ENCODE assay signal across 11 cellular contexts in the genomic region with DNA sequence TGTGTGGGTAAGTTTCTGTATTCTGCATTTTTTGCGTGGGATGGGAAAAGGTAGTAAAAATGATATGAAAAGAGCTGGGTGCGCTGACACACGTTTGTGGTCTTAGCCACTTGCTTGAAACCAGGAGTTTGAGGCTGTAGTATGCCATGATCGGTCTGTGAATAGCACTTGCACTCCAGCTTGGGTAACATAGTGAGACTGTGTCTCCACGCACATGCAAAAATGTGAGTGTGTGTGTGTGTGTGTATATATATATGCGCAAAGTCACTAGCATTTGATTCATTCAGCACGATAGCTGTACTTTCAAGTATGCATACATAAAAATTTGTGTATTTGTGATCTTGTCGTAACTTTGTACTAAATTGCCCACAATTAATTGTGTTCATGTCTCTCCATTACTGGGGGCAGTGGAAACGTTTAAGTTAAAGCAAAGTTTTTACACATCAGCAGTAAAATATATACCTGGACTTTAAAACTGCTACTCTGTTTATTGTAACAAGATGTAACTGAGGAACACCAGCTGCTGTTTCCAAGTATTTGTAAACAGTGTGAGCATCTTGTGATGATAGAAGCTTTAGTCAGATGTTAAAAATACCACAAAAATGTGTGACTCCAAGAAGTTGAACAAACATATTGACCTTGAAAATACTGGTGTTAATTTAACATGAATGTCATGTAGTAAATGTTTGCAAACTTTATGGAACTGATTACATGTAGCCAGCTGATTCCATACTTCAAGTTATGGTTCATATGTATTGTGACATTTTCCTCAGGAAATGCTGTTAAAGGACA. TPM values are rescaled to one million over a fixed set of nuclear protein-coding genes. Genes with fewer than 3 reads are reported as not detected.
DNase-seq lines count a peak whose midpoint lies in the region; ATAC-seq and TF ChIP-seq lines count a peak whose summit lies in the region.
"Had no signal": no experiment of that assay in that cellular context is flagged by ENCODE, and none has a peak within 500 bp of the region (broad histone marks: within the 10 kb centered on the region; RNA-seq: fewer than 3 reads in every experiment).

No MANE protein-coding gene starts in this region.

- H3K4me1 Mint-ChIP-seq in brain, result peaks cover 77% of the 10 kb centered on the region

- H3K27ac Mint-ChIP-seq in brain, result peak overlapping the region in 3 of 5 experiments; percentile 45 to 85 (median 56)

- peak overlapping the region; percentile 11; the same call in 1 of the 2 replicates for H3K9ac ChIP-seq in iPS-20b (ENCODE audit: low read depth, low read length)

- H3K27me3 ChIP-seq in iPS-20b (ENCODE audit: insufficient read depth, low read length) (no peaks in the 10 kb centered on the region), ascending aorta (no peaks in the 10 kb centered on the region)

- no peaks in the 10 kb centered on the region for H3K9me3 ChIP-seq in iPS-20b (ENCODE audit: insufficient read depth, low read depth, low read length)
- no peaks in the 10 kb centered on the region for H3K9me3 ChIP-seq in ascending aorta

- TF ChIP-seq CTCF in brain (conservative IDR thresholded peaks at IDR 0.05), result no peak
- no peak for TF ChIP-seq CTCF in ascending aorta (IDR thresholded peaks at IDR 0.05)

- no peaks in the 10 kb centered on the region for H3K9me3 Mint-ChIP-seq in brain

- intact Hi-C loops in Right ventricle myocardium inferior (cut with DNase I), result loop anchor here (2.0 kb wide), 1 partner anchor 25 kb away; no protein-coding TSS in a partner anchor
- intact Hi-C loops in cardiac septum (cut with DNase I), result no loop called here
- intact Hi-C loops in ascending aorta (cut with DNase I), result no loop called here

- peak; percentile 43 for ATAC-seq in Right ventricle myocardium inferior
- no peak for ATAC-seq in HG03571 (IDR thresholded peaks at IDR 0.05; ENCODE audit: unreplicated experiment)

- DNase-seq in Right ventricle myocardium inferior (ENCODE audit: missing footprints) (no peak), cardiac septum (ENCODE audit: low spot score) (no peak), NCI-H82 (lab: John Stamatoyannopoulos, UW) (no peak), ascending aorta (ENCODE audit: low spot score in 2 of 2) (no peak)
- DNase-seq in stimulated activated CD4-positive, alpha-beta T cell treated with anti-CD3 and anti-CD28 coated beads, Interleukin-2, amount 100 ng/mL, for 48 hours, result no peak
- DNase-seq: NCI-H1092 treated with DMSO at 0.1 percent for 48 hours; stimulated activated naive CD4-positive, alpha-beta T cell treated with Interleukin-2 at 50 U/mL for 16 hours had no signal

- H3K36me3 Mint-ChIP-seq in brain, result peaks cover 38% of the 10 kb centered on the region

- no peak overlapping the region for H3K27ac ChIP-seq in iPS-20b (ENCODE audit: low read length)
- H3K27ac ChIP-seq in ascending aorta, result no peak overlapping the region
- H3K27ac ChIP-seq: C4-2B had no signal

- no peaks in the 10 kb centered on the region for H3K27me3 Mint-ChIP-seq in brain

- peaks cover 10% of the 10 kb centered on the region; the same call in 1 of the 2 replicates for H3K36me3 ChIP-seq in iPS-20b (ENCODE audit: insufficient read depth, low read depth, low read length)
- no peaks in the 10 kb centered on the region for H3K36me3 ChIP-seq in ascending aorta

- H3K4me3 ChIP-seq in iPS-20b (ENCODE audit: low read length) (no peak overlapping the region), ascending aorta (peak overlapping the region in 1 of 2 donors; percentile 4)

- H3K4me3 Mint-ChIP-seq in brain, result peak overlapping the region in 4 of 5 experiments; percentile 21 to 32 (median 26)

- H3K4me1 ChIP-seq in iPS-20b (ENCODE audit: insufficient read depth, low read length) (peaks cover 29% of the 10 kb centered on the region), ascending aorta (peaks cover 0 to 39% of the 10 kb centered on the region in 2 donors)

RNA-seq across cellular contexts. Expression of gene ZRANB1, which starts 1.6 kb away (rescaled TPM):
- total RNA-seq in Right ventricle myocardium inferior (23.4 TPM), cardiac septum (25.7 TPM), ascending aorta (24.7 TPM)
- polyA plus RNA-seq in brain (ENCODE audit: insufficient read depth, low read depth, low replicate concordance), result 18.7 TPM
